Comparison of ENCODE assay signal across 11 cellular contexts in genomic region chr9:93130861-93131481, GRCh38. TPM values are rescaled to one million over a fixed set of nuclear protein-coding genes. Genes with fewer than 3 reads are reported as not detected.
DNase-seq lines count a peak whose midpoint lies in the region; ATAC-seq and TF ChIP-seq lines count a peak whose summit lies in the region.
"Had no signal": no experiment of that assay in that cellular context is flagged by ENCODE, and none has a peak within 500 bp of the region (broad histone marks: within the 10 kb centered on the region; RNA-seq: fewer than 3 reads in every experiment).

No MANE protein-coding gene starts in this region.

- TF ChIP-seq CTCF in RWPE1 (conservative IDR thresholded peaks at IDR 0.05; ENCODE audit: low read depth): no peak
- TF ChIP-seq CTCF in astrocyte of the cerebellum (IDR thresholded peaks at IDR 0.05; ENCODE audit: low read depth, low read length, missing control alignments): peak; percentile 5
- TF ChIP-seq CTCF in left lung (IDR thresholded peaks at IDR 0.05): no peak

- ATAC-seq in left lung: no peak
- no peak for ATAC-seq in stimulated activated naive CD8-positive, alpha-beta T cell treated with anti-CD3 and anti-CD28 coated beads, Interleukin-15, amount 100 ng/mL, for 72 hours

- no peak for DNase-seq in RWPE1 (ENCODE audit: low spot score)
- no peak for DNase-seq in astrocyte of the cerebellum (ENCODE audit: low read depth)
- DNase-seq in left lung: peak in 1 of 2 donors; percentile 85
- DNase-seq in stimulated activated naive CD8-positive, alpha-beta T cell treated with anti-CD3 and anti-CD28 coated beads, Interleukin-15, amount 100 ng/mL, for 72 hours: no peak
- no peak for DNase-seq in RPMI8226
- DNase-seq in T-helper 2 cell: no peak
- DNase-seq in activated CD4-positive, CD25-positive, alpha-beta regulatory T cell treated with anti-CD3 and anti-CD28 coated beads, Interleukin-2, amount 50 U/mL, for 72 hours: no peak
- no peak for DNase-seq in GOT3 (lab: John Stamatoyannopoulos, UW)
- DNase-seq: GDM1, naive B cell, NCI-H69 had no signal

- no peak overlapping the region for H3K4me3 ChIP-seq in astrocyte of the cerebellum (ENCODE audit: low read depth, low read length)
- H3K4me3 ChIP-seq in left lung: peak overlapping the region in 1 of 2 donors; percentile 95

- H3K4me1 Mint-ChIP-seq in stimulated activated naive CD8-positive, alpha-beta T cell treated with anti-CD3 and anti-CD28 coated beads, Interleukin-15, amount 100 ng/mL, for 72 hours: peaks cover 90% of the 10 kb centered on the region

- no peaks in the 10 kb centered on the region for H3K27me3 Mint-ChIP-seq in stimulated activated naive CD8-positive, alpha-beta T cell treated with anti-CD3 and anti-CD28 coated beads, Interleukin-15, amount 100 ng/mL, for 72 hours

- POLR2A ChIA-PET in RWPE1 (lab: Yijun Ruan, JAX; ENCODE audit: low non-redundant PET): no interaction called here

- H3K4me3 Mint-ChIP-seq in stimulated activated naive CD8-positive, alpha-beta T cell treated with anti-CD3 and anti-CD28 coated beads, Interleukin-15, amount 100 ng/mL, for 72 hours: peak overlapping the region; percentile 12 to 96

- H3K9me3 ChIP-seq in left lung: no peaks in the 10 kb centered on the region

- intact Hi-C loops in left lung (cut with DNase I): no loop called here

- H3K27ac ChIP-seq in RWPE1: peak overlapping the region; percentile 94
- peak overlapping the region; percentile 82 to 99 for H3K27ac ChIP-seq in left lung

- H3K9me3 Mint-ChIP-seq in stimulated activated naive CD8-positive, alpha-beta T cell treated with anti-CD3 and anti-CD28 coated beads, Interleukin-15, amount 100 ng/mL, for 72 hours: no peaks in the 10 kb centered on the region
- H3K9me3 Mint-ChIP-seq: naive B cell had no signal

- CTCF ChIA-PET in RWPE1 (lab: Yijun Ruan, JAX): interaction anchor here (0.6 to 0.7 kb wide), 2 partner anchors 20 to 28 kb away, joined by 3 to 4 read pairs; no protein-coding TSS in a partner anchor

- H3K27me3 ChIP-seq in left lung: no peaks in the 10 kb centered on the region

- H3K4me1 ChIP-seq in left lung: peaks cover 50 to 94% of the 10 kb centered on the region in 2 donors

- H3K27ac Mint-ChIP-seq in stimulated activated naive CD8-positive, alpha-beta T cell treated with anti-CD3 and anti-CD28 coated beads, Interleukin-15, amount 100 ng/mL, for 72 hours: peak overlapping the region; percentile 54 to 61

- peaks cover 0 to 11% of the 10 kb centered on the region in 2 donors for H3K36me3 ChIP-seq in left lung

- in situ Hi-C loops in astrocyte of the cerebellum (cut with HindIII; ENCODE audit: low sequenced_read_pairs): no loop called here

RNA-seq across cellular contexts. Expression of gene NINJ1, which starts 3.1 kb away (rescaled TPM):
- total RNA-seq in left lung: 10 to 100 TPM; 77.9 to 83.5 TPM

RNA-seq across cellular contexts. Expression of gene CARD19, which starts 35.0 kb away (rescaled TPM):
- total RNA-seq in left lung: 10 to 100 TPM; 27.7 to 43.0 TPM

RNA-seq across cellular contexts. Expression of gene WNK2, which starts 53.0 kb away (rescaled TPM):
- total RNA-seq in left lung: 1 to 10 TPM in 1 of 2 donors, under 1 TPM in 1; 0.93 to 1.6 TPM
